10 cellular contexts compared by ENCODE assay signal in the genomic region with DNA sequence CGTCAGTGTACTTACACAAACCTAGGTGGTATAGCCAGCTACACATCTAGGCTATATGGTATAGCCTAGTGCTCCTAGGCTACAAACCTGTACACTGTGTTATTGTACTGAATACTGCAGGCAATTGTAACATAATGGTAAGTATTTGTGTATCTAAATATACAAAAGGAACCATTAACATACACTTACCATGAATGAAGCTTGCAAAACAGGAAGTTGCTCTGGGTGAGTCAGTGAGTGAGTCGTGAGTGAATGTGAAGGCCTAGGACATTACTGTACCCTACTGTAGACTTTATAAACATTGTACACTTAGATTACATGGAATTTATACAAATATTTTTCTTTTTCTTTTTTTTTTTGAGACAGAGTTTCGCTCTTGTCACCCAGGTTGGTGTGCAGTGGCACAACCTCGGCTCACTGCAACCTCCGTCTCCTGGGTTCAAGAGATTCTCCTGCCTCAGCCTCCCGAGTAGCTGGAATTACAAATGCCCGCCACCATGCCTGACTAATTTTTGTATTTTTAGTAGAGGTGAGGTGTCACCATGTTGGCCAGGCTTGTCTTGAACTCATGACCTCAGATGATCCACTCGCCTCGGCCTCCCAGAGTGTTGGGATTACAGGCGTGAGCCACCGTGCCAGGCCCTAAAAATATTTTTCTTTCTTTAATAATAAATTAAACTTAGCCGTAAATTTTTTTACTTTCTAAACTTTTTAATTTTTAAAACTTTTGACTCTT. TPM values are rescaled to one million over a fixed set of nuclear protein-coding genes. Genes with fewer than 3 reads are reported as not detected.
A peak's percentile ranks its signal among the peaks of the same experiment; 100 is the strongest.
DNase-seq lines count a peak whose midpoint lies in the region; TF ChIP-seq lines count a peak whose summit lies in the region.
"Had no signal": no experiment of that assay in that cellular context is flagged by ENCODE, and none has a peak within 500 bp of the region (broad histone marks: within the 10 kb centered on the region; RNA-seq: fewer than 3 reads in every experiment).

No MANE protein-coding gene starts in this region.

- TF ChIP-seq CTCF in HFF-Myc (IDR thresholded peaks at IDR 0.05; ENCODE audit: low read depth, low read length, missing control alignments), result no peak
- no peak for TF ChIP-seq CTCF in cardiac fibroblast (IDR thresholded peaks at IDR 0.05; ENCODE audit: low read depth, low read length)
- TF ChIP-seq CTCF in osteoblast (IDR thresholded peaks at IDR 0.05; ENCODE audit: extremely low read depth, low read depth, low read length), result no peak

- peak overlapping the region; percentile 41 for H3K4me2 ChIP-seq in osteoblast (ENCODE audit: insufficient read depth, low read length)

- H3K9me3 ChIP-seq in osteoblast (ENCODE audit: low read depth, low read length), result peaks cover 4% of the 10 kb centered on the region
- H3K9me3 ChIP-seq: stomach had no signal

- H3K4me3 ChIP-seq in HFF-Myc (replicated peaks; ENCODE audit: low read depth, low read length), result no peak overlapping the region
- H3K4me3 ChIP-seq in cardiac fibroblast (replicated peaks in 1 of 2; ENCODE audit: low read depth in 2 of 2, low read length in 2 of 2), result no peak overlapping the region
- no peak overlapping the region for H3K4me3 ChIP-seq in osteoblast (ENCODE audit: insufficient read depth, low read length)
- H3K4me3 ChIP-seq: stomach had no signal

- H3K36me3 ChIP-seq in osteoblast (ENCODE audit: insufficient read depth, low read length), result no peaks in the 10 kb centered on the region
- H3K36me3 ChIP-seq: stomach had no signal

- no peak overlapping the region for H2AFZ ChIP-seq in osteoblast (ENCODE audit: low read length)

- peaks cover 47% of the 10 kb centered on the region for H3K4me1 ChIP-seq in osteoblast (ENCODE audit: insufficient read depth, low read length)

- H3K79me2 ChIP-seq in osteoblast (ENCODE audit: insufficient read depth, low read length), result no peaks in the 10 kb centered on the region

- H3K27me3 ChIP-seq in osteoblast (ENCODE audit: insufficient read depth, low read length), result no peaks in the 10 kb centered on the region
- H3K27me3 ChIP-seq: stomach had no signal

- peak overlapping the region; percentile 85 for H3K27ac ChIP-seq in osteoblast (ENCODE audit: low read depth, low read length)

- peak; percentile 61 for DNase-seq in HFF-Myc (ENCODE audit: extremely low read depth, low read depth)
- DNase-seq in NOMO-1 treated with dmso at 0.1 percent for 144 hours (lab: John Stamatoyannopoulos, UW; ENCODE audit: unreplicated experiment), result peak; percentile 73
- DNase-seq in cardiac fibroblast (ENCODE audit: low read depth in 2 of 2), result peak; percentile 73 to 96
- peak; percentile 59 for DNase-seq in osteoblast (ENCODE audit: insufficient read length, low spot score, missing footprints)
- DNase-seq in medulla oblongata (ENCODE audit: extremely low spot score), result no peak
- no peak for DNase-seq in NCI-H446 (lab: John Stamatoyannopoulos, UW)
- no peak for DNase-seq in germinal center (ENCODE audit: low spot score)
- DNase-seq: left colon, stomach had no signal

- no peaks in the 10 kb centered on the region for H4K20me1 ChIP-seq in osteoblast (ENCODE audit: insufficient read depth, low read length)

RNA-seq across cellular contexts. Expression of a gene that starts 15.4 kb away (rescaled TPM):
- total RNA-seq in osteoblast, result 2.5 and 2.7 TPM in 2 replicates
- total RNA-seq: activated CD8-positive, alpha-beta memory T cell treated with anti-CD3 and anti-CD28 coated beads for 36 hours had no signal

RNA-seq across cellular contexts. Expression of a gene that starts 28.0 kb away (rescaled TPM):
- total RNA-seq in osteoblast, result under 0.01 TPM in 1 of 2 replicates, not detected in the other
- total RNA-seq: activated CD8-positive, alpha-beta memory T cell treated with anti-CD3 and anti-CD28 coated beads for 36 hours; left colon had no signal

Comparison
In these comparisons a context has a peak if more than half of its experiments do, and no peak if none do; other contexts are left out.
1. DNase-seq: peak in HFF-Myc (single experiment), NOMO-1 treated with dmso at 0.1 percent for 144 hours (single experiment), cardiac fibroblast (2 of 2) and osteoblast (single experiment); none in medulla oblongata (single experiment), NCI-H446 (0 of 2) and germinal center (single experiment).